ENCODE assay signal across 13 cellular contexts in the genomic region with DNA sequence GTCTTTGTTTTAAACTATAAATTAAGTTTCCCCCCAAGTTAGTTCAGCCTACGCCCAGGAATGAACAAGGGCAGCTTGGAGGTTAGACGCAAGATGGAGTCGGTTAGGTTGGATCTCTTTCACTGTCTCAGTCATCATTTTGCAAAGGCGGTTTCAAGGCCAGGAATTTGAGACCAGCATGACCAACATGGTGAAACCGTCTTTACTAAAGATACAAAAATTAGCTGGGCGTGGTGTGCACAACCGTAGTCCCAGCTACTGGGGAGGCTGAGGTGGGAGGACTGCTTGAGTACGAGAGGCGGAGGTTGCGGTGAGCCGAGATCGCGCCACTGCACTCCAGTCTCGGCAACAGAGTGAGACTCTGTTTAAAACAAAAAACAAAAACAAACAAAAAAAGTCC. TPM values are rescaled to one million over a fixed set of nuclear protein-coding genes. Genes with fewer than 3 reads are reported as not detected.
"Had no signal": no experiment of that assay in that cellular context is flagged by ENCODE, and none has a peak within 500 bp of the region (broad histone marks: within the 10 kb centered on the region; RNA-seq: fewer than 3 reads in every experiment).

No MANE protein-coding gene starts in this region.

RNA-seq across cellular contexts. Expression of a gene that starts 5.7 kb away (rescaled TPM):
- total RNA-seq: occipital lobe, posterior vena cava, prostate gland, pulmonary artery endothelial cell, right atrium auricular region, stomach, temporal lobe, thoracic aorta, tibial nerve, urinary bladder, uterus had no signal
- polyA plus RNA-seq: neural cell, smooth muscle cell, urinary bladder had no signal
